In the genomic region with DNA sequence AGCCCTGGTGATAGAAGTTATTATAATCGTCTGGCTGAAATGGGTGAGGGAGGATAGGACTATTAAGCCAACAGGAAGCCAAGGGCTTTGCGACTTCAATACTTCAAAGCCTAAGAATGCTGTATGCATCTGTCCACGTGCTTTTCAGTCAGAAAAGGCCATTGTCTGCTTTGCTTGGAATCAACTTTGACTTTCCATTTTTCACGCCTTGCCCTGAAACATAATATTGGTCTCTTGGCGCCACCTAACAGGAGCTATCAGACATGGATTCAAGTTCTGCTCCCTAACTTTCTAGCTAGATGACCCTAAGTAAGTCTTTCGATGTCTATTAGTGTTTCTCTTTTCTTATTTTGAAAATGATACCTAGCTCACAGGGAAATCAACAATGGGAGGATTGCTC, we compare ENCODE assay signal across 24 cellular contexts.
"Had no signal": no experiment of that assay in that cellular context is flagged by ENCODE, and none has a peak within 500 bp of the region (broad histone marks: within the 10 kb centered on the region; RNA-seq: fewer than 3 reads in every experiment).

No MANE protein-coding gene starts in this region.

- H3K27me3 Mint-ChIP-seq: stimulated activated naive B cell treated with anti-CD40 and anti-IgM and Interleukin-4, amounts not matched to agents 10 μg/mL and 1 μg/mL and 100 μg/mL, for 72 hours; stimulated activated naive CD8-positive, alpha-beta T cell treated with anti-CD3 and anti-CD28 coated beads, Interleukin-15, Interleukin-2, amounts not matched to agents 100 ng/mL and 50 ng/mL, for 24 hours had no signal

- H3K9me3 Mint-ChIP-seq: nephron progenitor cell; stimulated activated naive B cell treated with anti-CD40 and anti-IgM and Interleukin-4, amounts not matched to agents 10 μg/mL and 1 μg/mL and 100 μg/mL, for 72 hours; stimulated activated naive CD8-positive, alpha-beta T cell treated with anti-CD3 and anti-CD28 coated beads, Interleukin-15, Interleukin-2, amounts not matched to agents 100 ng/mL and 50 ng/mL, for 24 hours had no signal

- H3K4me1 ChIP-seq: gastroesophageal sphincter, heart left ventricle, left lung, psoas muscle, tibial nerve, upper lobe of left lung had no signal

- DNase-seq: dorsolateral prefrontal cortex; effector CD4-positive, alpha-beta T cell; foreskin fibroblast; heart left ventricle; left cardiac atrium; left lung; mesenchymal stem cell; midbrain; naive thymus-derived CD4-positive, alpha-beta T cell; nephron progenitor cell; nucleus accumbens; psoas muscle; right cardiac atrium; stimulated activated CD4-positive, alpha-beta T cell treated with anti-CD3 and anti-CD28 coated beads, Interleukin-15, amount 100 ng/mL, for 24 hours; stimulated activated CD4-positive, alpha-beta T cell treated with anti-CD3 and anti-CD28 coated beads, Interleukin-2, amount 100 ng/mL, for 48 hours; stimulated activated naive B cell treated with anti-CD40 and anti-IgM and Interleukin-4, amounts not matched to agents 10 μg/mL and 1 μg/mL and 100 μg/mL, for 72 hours; upper lobe of left lung had no signal

- H3K36me3 ChIP-seq: gastroesophageal sphincter, heart left ventricle, left lung, thoracic aorta, tibial nerve, upper lobe of left lung had no signal

- H3K4me3 Mint-ChIP-seq: naive thymus-derived CD4-positive, alpha-beta T cell; nephron progenitor cell; stimulated activated naive B cell treated with anti-CD40 and anti-IgM and Interleukin-4, amounts not matched to agents 10 μg/mL and 1 μg/mL and 100 μg/mL, for 72 hours; stimulated activated naive CD8-positive, alpha-beta T cell treated with anti-CD3 and anti-CD28 coated beads, Interleukin-15, Interleukin-2, amounts not matched to agents 100 ng/mL and 50 ng/mL, for 24 hours had no signal

- H3K36me3 Mint-ChIP-seq: naive thymus-derived CD4-positive, alpha-beta T cell; stimulated activated naive B cell treated with anti-CD40 and anti-IgM and Interleukin-4, amounts not matched to agents 10 μg/mL and 1 μg/mL and 100 μg/mL, for 72 hours had no signal

- H3K9me3 ChIP-seq: gastroesophageal sphincter, left lung, psoas muscle, thoracic aorta, tibial nerve, upper lobe of left lung had no signal

- H3K27me3 ChIP-seq: gastroesophageal sphincter, heart left ventricle, hepatocyte, left lung, tibial nerve, upper lobe of left lung had no signal

- H3K4me3 ChIP-seq: dorsolateral prefrontal cortex, gastroesophageal sphincter, heart left ventricle, hepatocyte, left lung, psoas muscle, skin epidermis, thoracic aorta, tibial nerve, upper lobe of left lung had no signal

- H3K27ac ChIP-seq: dorsolateral prefrontal cortex, gastroesophageal sphincter, heart left ventricle, hepatocyte, left lung, psoas muscle, skin epidermis, thoracic aorta, tibial nerve, upper lobe of left lung had no signal

- H3K27ac Mint-ChIP-seq: naive thymus-derived CD4-positive, alpha-beta T cell; nephron progenitor cell; stimulated activated naive B cell treated with anti-CD40 and anti-IgM and Interleukin-4, amounts not matched to agents 10 μg/mL and 1 μg/mL and 100 μg/mL, for 72 hours; stimulated activated naive CD8-positive, alpha-beta T cell treated with anti-CD3 and anti-CD28 coated beads, Interleukin-15, Interleukin-2, amounts not matched to agents 100 ng/mL and 50 ng/mL, for 24 hours had no signal

- H3K4me1 Mint-ChIP-seq: naive thymus-derived CD4-positive, alpha-beta T cell; nephron progenitor cell; stimulated activated naive B cell treated with anti-CD40 and anti-IgM and Interleukin-4, amounts not matched to agents 10 μg/mL and 1 μg/mL and 100 μg/mL, for 72 hours had no signal

- ATAC-seq: esophagus mucosa; gastroesophageal sphincter; heart left ventricle; left cardiac atrium; left lung; naive thymus-derived CD4-positive, alpha-beta T cell; psoas muscle; right cardiac atrium; stimulated activated naive B cell treated with anti-CD40 and anti-IgM and Interleukin-4, amounts not matched to agents 10 μg/mL and 1 μg/mL and 100 μg/mL, for 72 hours had no signal
